In the genomic region with DNA sequence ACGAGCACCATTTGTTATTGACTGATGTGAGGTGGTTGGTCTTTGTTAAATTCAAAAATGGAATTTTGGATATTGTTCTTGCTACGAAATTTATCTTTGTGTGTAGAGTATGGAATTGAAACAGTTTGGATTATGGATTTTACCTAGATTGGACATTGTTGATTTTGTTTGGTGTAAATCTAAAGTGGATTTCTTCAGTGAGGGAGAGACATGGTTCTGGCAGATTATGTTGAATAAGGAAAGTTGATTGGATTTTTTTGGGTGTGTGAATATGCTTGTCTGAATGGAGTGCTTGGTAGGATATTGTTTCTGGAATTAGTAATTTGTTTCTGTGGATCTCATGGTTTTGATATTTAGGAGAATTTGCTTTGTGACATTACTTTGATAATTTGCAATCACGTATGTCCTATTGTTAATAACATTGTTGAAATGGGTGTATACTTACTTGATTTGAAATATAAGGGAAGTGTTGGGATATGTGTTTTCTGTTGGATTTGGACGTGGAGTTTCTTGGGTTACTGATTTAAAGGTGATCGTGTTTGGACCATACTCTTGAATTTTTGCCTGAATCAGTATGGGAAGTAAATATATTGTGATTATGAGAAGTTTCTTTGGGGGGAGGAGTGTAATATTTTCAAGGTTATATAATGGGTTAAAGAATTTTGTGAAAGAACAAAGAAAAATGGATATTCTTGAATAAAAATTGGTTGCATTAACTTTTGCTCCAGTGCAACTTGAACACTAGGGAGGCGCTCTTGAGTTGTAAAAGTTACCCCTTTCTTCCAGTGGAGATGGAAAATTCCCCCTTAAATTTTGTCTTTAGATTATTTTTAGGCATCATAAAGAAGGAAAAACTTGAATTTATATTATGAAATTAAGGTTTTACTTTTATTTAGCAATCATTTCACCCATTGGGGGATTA, we compare ENCODE assay signal across 1 cellular context.
TF ChIP-seq lines count a peak whose summit lies in the region.

No MANE protein-coding gene starts in this region.

TF ChIP-seq in H1, 55 proteins besides CTCF, POLR2A, EP300 and RAD21 (continued from another document):
- no peak for TF ChIP-seq SRF (IDR thresholded peaks at IDR 0.05; ENCODE audit: low read depth, low read length)
- peak; percentile 48 to 85; a peak in 1 of 4 replicates for TF ChIP-seq HDAC2 (IDR thresholded peaks at IDR 0.05; ENCODE audit: borderline replicate concordance in 1 of 2, low read depth in 2 of 2, low read length in 2 of 2)
- no peak for TF ChIP-seq POU5F1 (IDR thresholded peaks at IDR 0.05; ENCODE audit: low read depth, low read length)
